23 cellular contexts compared by ENCODE assay signal in the genomic region with DNA sequence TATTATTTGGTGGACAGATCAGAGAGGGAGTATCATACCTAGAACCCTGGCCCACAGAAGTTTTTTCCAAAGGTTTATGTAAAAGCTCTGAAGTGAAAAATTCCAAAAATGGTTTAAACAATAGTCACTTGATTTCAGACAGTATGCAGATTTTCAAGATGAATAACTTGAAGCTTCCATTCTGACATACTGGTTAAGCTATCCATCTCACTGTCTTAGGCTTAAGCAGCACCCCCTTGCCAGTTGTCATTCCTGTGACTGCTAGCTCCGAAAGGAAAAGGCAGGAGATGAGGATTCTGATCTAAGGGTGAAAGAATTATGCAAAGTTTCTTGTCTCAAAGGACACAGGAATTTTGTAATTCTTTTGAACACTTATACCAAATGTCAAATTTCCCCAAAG.
"Had no signal": no experiment of that assay in that cellular context is flagged by ENCODE, and none has a peak within 500 bp of the region (broad histone marks: within the 10 kb centered on the region; RNA-seq: fewer than 3 reads in every experiment).

No MANE protein-coding gene starts in this region.

- H3K4me3 ChIP-seq: heart left ventricle, mucosa of descending colon, suprapubic skin, upper lobe of left lung had no signal

- H3K4me1 Mint-ChIP-seq: activated B cell treated with CpG ODN at 0.5 μM for 24 hours; activated CD4-positive, alpha-beta T cell treated with anti-CD3 and anti-CD28 coated beads, Interleukin-2, amount 10 ng/mL, durations not matched to agents 24 days and 14 days; activated naive CD4-positive, alpha-beta T cell treated with anti-CD3 and anti-CD28 coated beads, Interleukin-2, amount 50 U/mL, for 24 hours; natural killer cell had no signal

- H3K27ac ChIP-seq: heart left ventricle, neutrophil, suprapubic skin, upper lobe of left lung had no signal

- H3K27ac Mint-ChIP-seq: activated B cell treated with CpG ODN at 0.5 μM for 24 hours; activated CD4-positive, alpha-beta T cell treated with anti-CD3 and anti-CD28 coated beads, Interleukin-2, amount 10 ng/mL, durations not matched to agents 24 days and 14 days; activated CD8-positive, alpha-beta T cell treated with anti-CD3 and anti-CD28 coated beads, Interleukin-2, amount 10 ng/mL, durations not matched to agents 7 days and 5 days; activated naive CD4-positive, alpha-beta T cell treated with anti-CD3 and anti-CD28 coated beads, Interleukin-2, amount 50 U/mL, for 24 hours; effector memory CD8-positive, alpha-beta T cell; natural killer cell; progenitor cell of endocrine pancreas; stimulated activated naive CD8-positive, alpha-beta T cell treated with anti-CD3 and anti-CD28 coated beads, Interleukin-15, Interleukin-2, amounts not matched to agents 100 ng/mL and 50 ng/mL, for 24 hours; T-helper 2 cell treated with Interferon-gamma antibody and Interleukin-4, amounts not matched to agents 5 μg/mL and 100 μg/mL, for 36 hours had no signal

- H3K27me3 Mint-ChIP-seq: activated B cell treated with CpG ODN at 0.5 μM for 24 hours had no signal

- H3K9me3 Mint-ChIP-seq: activated B cell treated with CpG ODN at 0.5 μM for 24 hours; activated naive CD4-positive, alpha-beta T cell treated with anti-CD3 and anti-CD28 coated beads, Interleukin-2, amount 50 U/mL, for 24 hours; effector memory CD8-positive, alpha-beta T cell; natural killer cell; stimulated activated naive CD8-positive, alpha-beta T cell treated with anti-CD3 and anti-CD28 coated beads, Interleukin-15, Interleukin-2, amounts not matched to agents 100 ng/mL and 50 ng/mL, for 24 hours; T-helper 2 cell treated with Interferon-gamma antibody and Interleukin-4, amounts not matched to agents 5 μg/mL and 100 μg/mL, for 36 hours had no signal

- H3K27me3 ChIP-seq: heart left ventricle, suprapubic skin, upper lobe of left lung had no signal

- H3K36me3 ChIP-seq: heart left ventricle, neutrophil, suprapubic skin, upper lobe of left lung had no signal

- H3K36me3 Mint-ChIP-seq: activated naive CD4-positive, alpha-beta T cell treated with anti-CD3 and anti-CD28 coated beads, Interleukin-2, amount 50 U/mL, for 24 hours; natural killer cell had no signal

- H3K9me3 ChIP-seq: mucosa of descending colon, neutrophil, suprapubic skin, upper lobe of left lung had no signal

- H3K4me1 ChIP-seq: suprapubic skin, upper lobe of left lung had no signal

- H3K4me3 Mint-ChIP-seq: activated B cell treated with CpG ODN at 0.5 μM for 24 hours; activated CD4-positive, alpha-beta T cell treated with anti-CD3 and anti-CD28 coated beads, Interleukin-2, amount 10 ng/mL, durations not matched to agents 24 days and 14 days; activated CD8-positive, alpha-beta T cell treated with anti-CD3 and anti-CD28 coated beads, Interleukin-2, amount 10 ng/mL, durations not matched to agents 7 days and 5 days; activated naive CD4-positive, alpha-beta T cell treated with anti-CD3 and anti-CD28 coated beads, Interleukin-2, amount 50 U/mL, for 24 hours; effector memory CD8-positive, alpha-beta T cell; natural killer cell; stimulated activated naive CD8-positive, alpha-beta T cell treated with anti-CD3 and anti-CD28 coated beads, Interleukin-15, Interleukin-2, amounts not matched to agents 100 ng/mL and 50 ng/mL, for 24 hours; T-helper 2 cell treated with Interferon-gamma antibody and Interleukin-4, amounts not matched to agents 5 μg/mL and 100 μg/mL, for 36 hours had no signal

- DNase-seq: activated B cell treated with CpG ODN at 0.5 μM for 24 hours; activated CD4-positive, alpha-beta T cell treated with anti-CD3 and anti-CD28 coated beads, Interleukin-2, amount 10 ng/mL, durations not matched to agents 24 days and 14 days; activated CD8-positive, alpha-beta memory T cell treated with anti-CD3 and anti-CD28 coated beads, Interleukin-2, amount 50 U/mL, for 4 hours; activated CD8-positive, alpha-beta T cell treated with anti-CD3 and anti-CD28 coated beads, Interleukin-2, amount 10 ng/mL, durations not matched to agents 7 days and 5 days; activated effector memory CD4-positive, alpha-beta T cell treated with anti-CD3 and anti-CD28 coated beads, Interleukin-2, amount 50 U/mL, for 16 hours; activated T-cell treated with anti-CD3 and anti-CD28 coated beads, Interleukin-2, amount 50 U/mL, for 48 hours; amniotic stem cell; cerebellar nuclear complex; dermis blood vessel endothelial cell; effector memory CD8-positive, alpha-beta T cell; foreskin melanocyte; heart left ventricle; mucosa of descending colon; natural killer cell; right cardiac atrium; SW 1271; upper lobe of left lung had no signal

- ATAC-seq: activated CD8-positive, alpha-beta T cell treated with anti-CD3 and anti-CD28 coated beads, Interleukin-2, amount 10 ng/mL, durations not matched to agents 7 days and 5 days; effector memory CD8-positive, alpha-beta T cell; heart left ventricle; mucosa of descending colon; natural killer cell; right cardiac atrium had no signal
